Comparison of ENCODE assay signal across 24 cellular contexts in genomic region chr12:87290505-87290904, GRCh38.
DNase-seq lines count a peak whose midpoint lies in the region; ATAC-seq, FAIRE-seq and TF ChIP-seq lines count a peak whose summit lies in the region.
"Had no signal": no experiment of that assay in that cellular context is flagged by ENCODE, and none has a peak within 500 bp of the region (broad histone marks: within the 10 kb centered on the region; RNA-seq: fewer than 3 reads in every experiment).

No MANE protein-coding gene starts in this region.

- no peaks in the 10 kb centered on the region for H3K36me3 ChIP-seq in GM23248 (ENCODE audit: low read depth)
- H3K36me3 ChIP-seq: BE2C; BLaER1 treated with 17β-estradiol and CSF1 and Interleukin-3, amounts not matched to agents 10 nM and 100 nM; HAP-1 had no signal

- no peak for TF ChIP-seq CTCF in A549 (IDR thresholded peaks at IDR 0.05)

- no peak for TF ChIP-seq RAD21 in A549 (conservative IDR thresholded peaks at IDR 0.05 in 1 of 2, IDR thresholded peaks at IDR 0.05 in 1 of 2)

- CTCF ChIA-PET in A549 (lab: Yijun Ruan, JAX) = no interaction called here

- 0 out of 2 replicates have a peak overlapping the region, but pooled peaks have one; percentile 5 for H2AFZ ChIP-seq in GM23248

- no peaks in the 10 kb centered on the region for H3K79me2 ChIP-seq in GM23248 (ENCODE audit: insufficient read depth)

- H3F3A ChIP-seq in GM23248 (ENCODE audit: insufficient read depth) = no peaks in the 10 kb centered on the region

- H3K4me1 ChIP-seq in A549 = no peaks in the 10 kb centered on the region
- no peaks in the 10 kb centered on the region for H3K4me1 ChIP-seq in GM23248 (ENCODE audit: insufficient read depth)
- H3K4me1 ChIP-seq: BLaER1 treated with 17β-estradiol and CSF1 and Interleukin-3, amounts not matched to agents 10 nM and 100 nM; HAP-1 had no signal

- no peak overlapping the region for H3K4me3 ChIP-seq in A549
- no peak overlapping the region for H3K4me3 ChIP-seq in GM23248
- H3K4me3 ChIP-seq: BLaER1 treated with 17β-estradiol and CSF1 and Interleukin-3, amounts not matched to agents 10 nM and 100 nM; HAP-1 had no signal

- in situ Hi-C loops in GM23248 (cut with MboI) = no loop called here

- ATAC-seq in A549 = no peak
- peak; percentile 59 for ATAC-seq in GM18907 (IDR thresholded peaks at IDR 0.05; ENCODE audit: unreplicated experiment)
- ATAC-seq in HG03175 (IDR thresholded peaks at IDR 0.05; ENCODE audit: unreplicated experiment) = peak; percentile 66
- ATAC-seq in activated T-cell treated with anti-CD3 and anti-CD28 coated beads, Interleukin-2, amount 50 U/mL, for 72 hours (replicated peaks in 1 of 2) = no peak
- no peak for ATAC-seq in GM19324 (IDR thresholded peaks at IDR 0.05; ENCODE audit: low FRiP score, unreplicated experiment)

- H3K4me2 ChIP-seq in A549 (no peak overlapping the region), GM23248 (ENCODE audit: unreplicated experiment) (no peak overlapping the region)
- H3K4me2 ChIP-seq: BLaER1 treated with 17β-estradiol and CSF1 and Interleukin-3, amounts not matched to agents 10 nM and 100 nM had no signal

- TF ChIP-seq POLR2A in A549 (IDR thresholded peaks at IDR 0.05; ENCODE audit: low read length) = no peak

- no peaks in the 10 kb centered on the region for H3K4me1 Mint-ChIP-seq in activated T-cell treated with anti-CD3 and anti-CD28 coated beads, Interleukin-2, amount 50 U/mL, for 72 hours (ENCODE audit: low read depth)
- H3K4me1 Mint-ChIP-seq: CD14-positive monocyte; CD8-positive, alpha-beta memory T cell had no signal

- no peaks in the 10 kb centered on the region for H3K27me3 ChIP-seq in GM23248 (replicated peaks; ENCODE audit: insufficient read depth)
- H3K27me3 ChIP-seq: BE2C; BLaER1 treated with 17β-estradiol and CSF1 and Interleukin-3, amounts not matched to agents 10 nM and 100 nM had no signal

- peaks cover 4 to 6% of the 10 kb centered on the region in 2 donors for H3K9me3 Mint-ChIP-seq in activated T-cell treated with anti-CD3 and anti-CD28 coated beads, Interleukin-2, amount 50 U/mL, for 72 hours

- H3K9me2 ChIP-seq in GM23248 (ENCODE audit: insufficient read depth) = no peaks in the 10 kb centered on the region

- no peaks in the 10 kb centered on the region for H3K36me3 Mint-ChIP-seq in activated T-cell treated with anti-CD3 and anti-CD28 coated beads, Interleukin-2, amount 50 U/mL, for 72 hours (ENCODE audit: insufficient read depth in 2 of 2)
- H3K36me3 Mint-ChIP-seq: CD14-positive monocyte; CD8-positive, alpha-beta memory T cell had no signal

- no peak for DNase-seq in A549 (ENCODE audit: low read depth in 1 of 2, low spot score in 1 of 2)
- no peak for DNase-seq in GM23248
- DNase-seq in T-helper 2 cell = no peak
- DNase-seq in activated T-cell treated with anti-CD3 and anti-CD28 coated beads, Interleukin-2, amount 50 U/mL, for 72 hours = no peak
- DNase-seq in superior temporal gyrus (ENCODE audit: extremely low spot score) = no peak
- DNase-seq: ACHN; AML-193; BE2C; CD4-positive, alpha-beta T cell; CD8-positive, alpha-beta memory T cell; DMS 273 treated with DMSO at 0.1 percent for 48 hours; DND-41; GOT3; HFFc6 had no signal

- H3K4me3 Mint-ChIP-seq in activated T-cell treated with anti-CD3 and anti-CD28 coated beads, Interleukin-2, amount 50 U/mL, for 72 hours = no peak overlapping the region
- H3K4me3 Mint-ChIP-seq: CD14-positive monocyte; CD4-positive, alpha-beta T cell; CD8-positive, alpha-beta memory T cell; HFFc6 had no signal

- no peak overlapping the region for H3K27ac ChIP-seq in A549
- no peak overlapping the region for H3K27ac ChIP-seq in GM23248
- H3K27ac ChIP-seq: 22Rv1; BLaER1 treated with 17β-estradiol and CSF1 and Interleukin-3, amounts not matched to agents 10 nM and 100 nM had no signal

- no peak overlapping the region for H3K27ac Mint-ChIP-seq in activated T-cell treated with anti-CD3 and anti-CD28 coated beads, Interleukin-2, amount 50 U/mL, for 72 hours
- H3K27ac Mint-ChIP-seq: CD14-positive monocyte; CD4-positive, alpha-beta T cell; CD8-positive, alpha-beta memory T cell; HFFc6 had no signal

- no peak for TF ChIP-seq EP300 in A549 (IDR thresholded peaks at IDR 0.05)

- no peaks in the 10 kb centered on the region for H4K20me1 ChIP-seq in GM23248 (ENCODE audit: insufficient read depth)
- H4K20me1 ChIP-seq: BLaER1 treated with 17β-estradiol and CSF1 and Interleukin-3, amounts not matched to agents 10 nM and 100 nM had no signal

- H3K9me3 ChIP-seq in A549 = no peaks in the 10 kb centered on the region
- H3K9me3 ChIP-seq in GM23248 (ENCODE audit: low read depth) = no peaks in the 10 kb centered on the region
- H3K9me3 ChIP-seq: BE2C; BLaER1 treated with 17β-estradiol and CSF1 and Interleukin-3, amounts not matched to agents 10 nM and 100 nM; HAP-1 had no signal

- no peak overlapping the region for H3K9ac ChIP-seq in GM23248
- H3K9ac ChIP-seq: BLaER1 treated with 17β-estradiol and CSF1 and Interleukin-3, amounts not matched to agents 10 nM and 100 nM had no signal

- POLR2A ChIA-PET in A549 (lab: Yijun Ruan, JAX) = no interaction called here

- peak; percentile 72 for FAIRE-seq in A549 (lab: Jason Lieb, UNC)
- FAIRE-seq: D721Med, GM12892, H54 had no signal

- H3K27me3 Mint-ChIP-seq in activated T-cell treated with anti-CD3 and anti-CD28 coated beads, Interleukin-2, amount 50 U/mL, for 72 hours (ENCODE audit: low read depth) = no peaks in the 10 kb centered on the region
- H3K27me3 Mint-ChIP-seq: CD4-positive, alpha-beta T cell; CD8-positive, alpha-beta memory T cell had no signal

TF ChIP-seq in A549, 52 proteins besides CTCF, POLR2A, EP300 and RAD21:
- TF ChIP-seq JUN (IDR thresholded peaks at IDR 0.05) = no peak
- TF ChIP-seq EHF (CRISPR knock-in tag; IDR thresholded peaks at IDR 0.05) = no peak
- no peak for TF ChIP-seq CBX2 (IDR thresholded peaks at IDR 0.05; ENCODE audit: borderline replicate concordance, low read depth)
- no peak for TF ChIP-seq BCL3 (IDR thresholded peaks at IDR 0.05)
- no peak for TF ChIP-seq MAZ (IDR thresholded peaks at IDR 0.05; ENCODE audit: borderline replicate concordance, low read depth, low read length)
- TF ChIP-seq HDAC2 (IDR thresholded peaks at IDR 0.05) = no peak
TF ChIP-seq in A549: peak in this region for 0.

Comparison
In these comparisons a context has a peak if more than half of its experiments do, and no peak if none do; other contexts are left out.
1. ATAC-seq: peak in GM18907 (single experiment) and HG03175 (single experiment); none in A549 (0 of 2), activated T-cell treated with anti-CD3 and anti-CD28 coated beads, Interleukin-2, amount 50 U/mL, for 72 hours (0 of 2) and GM19324 (single experiment).